In the genomic region with DNA sequence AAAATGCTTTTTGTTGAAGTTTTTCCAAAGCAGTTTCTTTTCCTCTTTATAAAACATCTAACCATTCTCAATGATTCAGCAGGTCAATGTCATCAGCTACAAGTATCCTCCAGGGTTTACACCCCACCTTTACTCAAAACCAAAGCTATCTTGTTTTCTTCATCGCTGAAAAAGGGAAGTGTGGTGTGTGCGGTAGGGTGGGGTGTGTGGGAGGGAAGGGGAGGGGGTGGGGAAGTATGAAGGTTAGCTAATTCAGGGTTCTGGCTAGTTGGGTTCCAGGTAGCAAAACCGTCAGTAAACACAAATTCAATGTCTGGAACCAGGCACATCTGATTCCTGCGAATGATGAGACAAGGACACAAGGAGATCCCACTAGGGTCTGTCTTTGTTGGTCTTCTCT, we compare ENCODE assay signal across 9 cellular contexts.
DNase-seq lines count a peak whose midpoint lies in the region; ATAC-seq lines count a peak whose summit lies in the region.
"Had no signal": no experiment of that assay in that cellular context is flagged by ENCODE, and none has a peak within 500 bp of the region (broad histone marks: within the 10 kb centered on the region; RNA-seq: fewer than 3 reads in every experiment).

No MANE protein-coding gene starts in this region.

- peak; percentile 71 for DNase-seq in activated CD4-positive, alpha-beta memory T cell treated with anti-CD3 and anti-CD28 coated beads, Interleukin-2, amount 10 ng/mL, durations not matched to agents 7 days and 5 days
- peak; percentile 43 to 44 for DNase-seq in stimulated activated CD8-positive, alpha-beta memory T cell treated with anti-CD3 and anti-CD28 coated beads, Interleukin-7, amount 100 ng/mL, for 4 hours (ENCODE audit: low read depth in 2 of 2)
- DNase-seq in substantia nigra (lab: John Stamatoyannopoulos, UW) (no peak), NCI-H748 (lab: John Stamatoyannopoulos, UW; ENCODE audit: unreplicated experiment) (no peak), NCI-H1694 treated with DMSO at 0.1 percent for 48 hours (lab: John Stamatoyannopoulos, UW) (no peak)
- DNase-seq: NCI-H524 had no signal

- ATAC-seq in GM19397 (IDR thresholded peaks at IDR 0.05; ENCODE audit: unreplicated experiment) (peak; percentile 43), HG03442 (IDR thresholded peaks at IDR 0.05; ENCODE audit: unreplicated experiment) (peak; percentile 68), HG03196 (IDR thresholded peaks at IDR 0.05; ENCODE audit: unreplicated experiment) (no peak)

- POLR2A ChIA-PET in activated CD4-positive, alpha-beta memory T cell treated with anti-CD3 and anti-CD28 coated beads, Interleukin-2, amount 10 ng/mL, durations not matched to agents 7 days and 5 days (lab: Charles Lee): interaction anchor here (0.8 to 3.0 kb wide), 13 partner anchors 9 to 395 kb away, joined by 3 to 27 read pairs (median 6); partner anchors contain the start of gene CASP8AP2

- peaks cover 75% of the 10 kb centered on the region for H3K4me1 Mint-ChIP-seq in activated CD4-positive, alpha-beta memory T cell treated with anti-CD3 and anti-CD28 coated beads, Interleukin-2, amount 10 ng/mL, durations not matched to agents 7 days and 5 days

- CTCF ChIA-PET in activated CD4-positive, alpha-beta memory T cell treated with anti-CD3 and anti-CD28 coated beads, Interleukin-2, amount 10 ng/mL, durations not matched to agents 7 days and 5 days (lab: Charles Lee): interaction anchor here (0.8 to 2.7 kb wide), 4 partner anchors 13 to 395 kb away, joined by 3 to 13 read pairs (median 6); no protein-coding TSS in a partner anchor

- H3K9me3 Mint-ChIP-seq in activated CD4-positive, alpha-beta memory T cell treated with anti-CD3 and anti-CD28 coated beads, Interleukin-2, amount 10 ng/mL, durations not matched to agents 7 days and 5 days: no peaks in the 10 kb centered on the region

- peaks cover 35% of the 10 kb centered on the region for H3K27me3 Mint-ChIP-seq in activated CD4-positive, alpha-beta memory T cell treated with anti-CD3 and anti-CD28 coated beads, Interleukin-2, amount 10 ng/mL, durations not matched to agents 7 days and 5 days

- H3K4me3 Mint-ChIP-seq in activated CD4-positive, alpha-beta memory T cell treated with anti-CD3 and anti-CD28 coated beads, Interleukin-2, amount 10 ng/mL, durations not matched to agents 7 days and 5 days: peak overlapping the region; percentile 43

- H3K27ac Mint-ChIP-seq in activated CD4-positive, alpha-beta memory T cell treated with anti-CD3 and anti-CD28 coated beads, Interleukin-2, amount 10 ng/mL, durations not matched to agents 7 days and 5 days: peak overlapping the region; percentile 64

- no peak overlapping the region for H3K27ac ChIP-seq in substantia nigra (ENCODE audit: low read depth, low read length, poor library complexity, severe bottlenecking)

- peaks cover 38% of the 10 kb centered on the region for H3K36me3 Mint-ChIP-seq in activated CD4-positive, alpha-beta memory T cell treated with anti-CD3 and anti-CD28 coated beads, Interleukin-2, amount 10 ng/mL, durations not matched to agents 7 days and 5 days (ENCODE audit: low read depth)

Comparison
In these comparisons a context has a peak if more than half of its experiments do, and no peak if none do; other contexts are left out.
1. DNase-seq: peak in activated CD4-positive, alpha-beta memory T cell treated with anti-CD3 and anti-CD28 coated beads, Interleukin-2, amount 10 ng/mL, durations not matched to agents 7 days and 5 days (single experiment) and stimulated activated CD8-positive, alpha-beta memory T cell treated with anti-CD3 and anti-CD28 coated beads, Interleukin-7, amount 100 ng/mL, for 4 hours (2 of 2); none in substantia nigra (0 of 49), NCI-H748 (single experiment) and NCI-H1694 treated with DMSO at 0.1 percent for 48 hours (single experiment).